In the genomic region with DNA sequence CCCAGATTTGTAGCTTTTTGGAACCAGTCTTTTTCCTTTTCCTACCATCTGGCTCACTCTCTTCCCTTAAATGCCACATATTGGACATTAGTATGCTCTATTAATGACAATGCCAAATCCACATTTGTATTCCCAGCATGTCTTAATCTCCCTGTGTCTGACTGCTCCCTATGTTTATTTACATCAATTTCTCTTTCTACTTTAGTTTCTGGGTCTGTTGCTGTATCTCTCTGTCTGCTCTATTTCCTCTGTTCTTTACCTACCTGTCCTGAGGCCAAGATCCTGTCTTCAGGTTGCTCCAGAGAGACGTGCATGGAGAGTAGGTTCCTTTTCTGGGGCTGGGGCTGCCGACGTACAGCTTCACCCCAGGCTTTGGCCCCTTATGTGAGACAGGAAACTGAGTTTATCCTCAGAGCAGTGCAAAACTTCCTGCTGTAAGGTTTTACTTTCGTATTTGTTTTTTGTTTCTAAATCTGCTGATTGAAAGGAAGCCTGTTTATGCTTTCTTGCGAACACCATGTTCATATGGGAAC, we compare ENCODE assay signal across 8 cellular contexts.
DNase-seq lines count a peak whose midpoint lies in the region; ATAC-seq and TF ChIP-seq lines count a peak whose summit lies in the region.

No MANE protein-coding gene starts in this region.

- peak in 3 of 5 experiments; percentile 28 to 84 (median 60) for DNase-seq in T-helper 2 cell
- peak; percentile 20 to 42 (median 24) for DNase-seq in effector memory CD8-positive, alpha-beta T cell
- peak; percentile 41 for DNase-seq in stimulated activated naive CD8-positive, alpha-beta T cell treated with anti-CD3 and anti-CD28 coated beads, Interleukin-15, Interleukin-2, amounts not matched to agents 100 U/mL and 50 U/mL, for 24 hours
- no peak for DNase-seq in ecto neural progenitor cell (ENCODE audit: low spot score)
- DNase-seq in hypothalamus (lab: John Stamatoyannopoulos, UW), result no peak
- no peak for DNase-seq in hippocampal formation (lab: John Stamatoyannopoulos, UW)

- H3K36me3 Mint-ChIP-seq in effector memory CD8-positive, alpha-beta T cell (ENCODE audit: insufficient read depth), result peaks cover 5% of the 10 kb centered on the region

- no peak overlapping the region for H3K27ac Mint-ChIP-seq in effector memory CD8-positive, alpha-beta T cell

- no peaks in the 10 kb centered on the region for H3K9me3 Mint-ChIP-seq in effector memory CD8-positive, alpha-beta T cell

- no peaks in the 10 kb centered on the region for H3K27me3 Mint-ChIP-seq in effector memory CD8-positive, alpha-beta T cell

- no peak overlapping the region for H3K4me3 Mint-ChIP-seq in effector memory CD8-positive, alpha-beta T cell

- peak; percentile 82 for ATAC-seq in HG02798 (IDR thresholded peaks at IDR 0.05; ENCODE audit: poor library complexity, unreplicated experiment)
- peak; percentile 88 for ATAC-seq in effector memory CD8-positive, alpha-beta T cell (replicated peaks)
- ATAC-seq in stimulated activated naive CD8-positive, alpha-beta T cell treated with anti-CD3 and anti-CD28 coated beads, Interleukin-15, Interleukin-2, amounts not matched to agents 100 U/mL and 50 U/mL, for 24 hours, result peak; percentile 75

- peaks cover 16 to 41% of the 10 kb centered on the region in 2 donors for H3K4me1 Mint-ChIP-seq in effector memory CD8-positive, alpha-beta T cell (ENCODE audit: low read depth in 2 of 2)

- peak; percentile 64 for TF ChIP-seq POLR2A in GM18526 (IDR thresholded peaks at IDR 0.05; ENCODE audit: extremely low read depth, insufficient read length)

Comparison
In these comparisons a context has a peak if more than half of its experiments do, and no peak if none do; other contexts are left out.
1. DNase-seq: peak in T-helper 2 cell (3 of 5), effector memory CD8-positive, alpha-beta T cell (3 of 3) and stimulated activated naive CD8-positive, alpha-beta T cell treated with anti-CD3 and anti-CD28 coated beads, Interleukin-15, Interleukin-2, amounts not matched to agents 100 U/mL and 50 U/mL, for 24 hours (single experiment); none in ecto neural progenitor cell (single experiment), hypothalamus (0 of 51) and hippocampal formation (0 of 2).
2. Peak in every context shown above with its lines, with median percentiles within 50 percentile points of each other: ATAC-seq.